ENCODE assay signal across 9 cellular contexts in the genomic region with DNA sequence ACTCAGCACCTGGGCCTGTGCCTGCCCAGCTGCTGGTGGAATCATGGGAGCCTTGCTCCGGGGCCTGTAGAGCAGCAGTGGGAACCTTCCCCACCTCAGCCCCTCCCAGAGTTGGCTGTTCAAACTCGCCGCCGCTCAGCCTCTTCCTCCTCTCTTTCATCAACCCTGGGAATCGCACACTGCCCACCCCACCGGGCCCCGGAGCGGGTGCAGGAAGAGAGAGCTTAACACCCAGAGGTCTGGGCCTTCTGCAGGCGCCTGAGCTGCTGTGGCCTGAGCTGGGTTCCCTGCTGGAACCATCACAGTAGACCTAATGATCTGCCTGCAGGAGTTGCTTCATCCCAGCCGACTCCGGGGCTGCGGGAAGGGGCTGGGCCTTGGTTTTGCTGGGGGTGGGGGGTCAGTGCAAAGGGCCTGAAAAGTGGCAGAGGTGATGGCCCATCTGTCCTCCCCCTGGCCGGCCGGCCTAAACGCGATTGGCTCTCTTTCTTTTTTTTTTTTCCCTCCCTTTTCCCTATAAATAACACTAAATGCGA.
DNase-seq lines count a peak whose midpoint lies in the region; ATAC-seq, FAIRE-seq and TF ChIP-seq lines count a peak whose summit lies in the region.
"Had no signal": no experiment of that assay in that cellular context is flagged by ENCODE, and none has a peak within 500 bp of the region (broad histone marks: within the 10 kb centered on the region; RNA-seq: fewer than 3 reads in every experiment).

No MANE protein-coding gene starts in this region.

- no peaks in the 10 kb centered on the region for H3K9me3 Mint-ChIP-seq in activated CD8-positive, alpha-beta T cell treated with anti-CD3 and anti-CD28 coated beads, Interleukin-2, amount 10 ng/mL, durations not matched to agents 7 days and 5 days (ENCODE audit: insufficient read depth)
- H3K9me3 Mint-ChIP-seq in immature natural killer cell: peaks cover 0 to 3% (median 0%) of the 10 kb centered on the region in 6 donors
- no peaks in the 10 kb centered on the region for H3K9me3 Mint-ChIP-seq in stimulated activated memory B cell treated with anti-CD40 and anti-IgM and Interleukin-4, amounts not matched to agents 10 μg/mL and 1 μg/mL and 100 μg/mL, for 72 hours

- POLR2A ChIA-PET in activated CD8-positive, alpha-beta T cell treated with anti-CD3 and anti-CD28 coated beads, Interleukin-2, amount 10 ng/mL, durations not matched to agents 7 days and 5 days (lab: Charles Lee): interaction anchor here (1.6 to 8.5 kb wide), 6 partner anchors 8 to 49 kb away, joined by 3 to 169 read pairs (median 9); no protein-coding TSS in a partner anchor

- DNase-seq in activated CD8-positive, alpha-beta T cell treated with anti-CD3 and anti-CD28 coated beads, Interleukin-2, amount 10 ng/mL, durations not matched to agents 7 days and 5 days: no peak
- DNase-seq in immature natural killer cell (no peak), NCI-H748 (lab: John Stamatoyannopoulos, UW; ENCODE audit: unreplicated experiment) (no peak), GM12892 (ENCODE audit: insufficient read length) (no peak)
- DNase-seq: hypothalamus, NCI-H82 had no signal

- CTCF ChIA-PET in activated CD8-positive, alpha-beta T cell treated with anti-CD3 and anti-CD28 coated beads, Interleukin-2, amount 10 ng/mL, durations not matched to agents 7 days and 5 days (lab: Charles Lee): interaction anchor here (1.2 to 6.4 kb wide), 12 partner anchors 9 to 123 kb away, joined by 3 to 55 read pairs (median 8); no protein-coding TSS in a partner anchor

- peak overlapping the region; percentile 56 for H3K27ac ChIP-seq in HUES6 (ENCODE audit: low read depth, low read length)

- peaks cover 3% of the 10 kb centered on the region; the same call in 1 of the 2 replicates for H3K36me3 ChIP-seq in HUES6 (ENCODE audit: control insufficient read depth, insufficient read depth, low read length)

- H3K4me3 Mint-ChIP-seq in activated CD8-positive, alpha-beta T cell treated with anti-CD3 and anti-CD28 coated beads, Interleukin-2, amount 10 ng/mL, durations not matched to agents 7 days and 5 days: peak overlapping the region; percentile 85
- peak overlapping the region; percentile 89 to 97 (median 96) for H3K4me3 Mint-ChIP-seq in immature natural killer cell
- peak overlapping the region; percentile 92 for H3K4me3 Mint-ChIP-seq in stimulated activated memory B cell treated with anti-CD40 and anti-IgM and Interleukin-4, amounts not matched to agents 10 μg/mL and 1 μg/mL and 100 μg/mL, for 72 hours

- no peak; the same call in none of the 2 replicates for TF ChIP-seq POLR2A in GM12892 (IDR thresholded peaks at IDR 0.05; ENCODE audit: low read depth, low read length)

- peaks cover 81% of the 10 kb centered on the region for H3K36me3 Mint-ChIP-seq in activated CD8-positive, alpha-beta T cell treated with anti-CD3 and anti-CD28 coated beads, Interleukin-2, amount 10 ng/mL, durations not matched to agents 7 days and 5 days (ENCODE audit: low read depth)
- H3K36me3 Mint-ChIP-seq in immature natural killer cell: peaks cover 7% of the 10 kb centered on the region in 3 donors
- H3K36me3 Mint-ChIP-seq in stimulated activated memory B cell treated with anti-CD40 and anti-IgM and Interleukin-4, amounts not matched to agents 10 μg/mL and 1 μg/mL and 100 μg/mL, for 72 hours: peaks cover 65% of the 10 kb centered on the region

- H3K4me1 Mint-ChIP-seq in activated CD8-positive, alpha-beta T cell treated with anti-CD3 and anti-CD28 coated beads, Interleukin-2, amount 10 ng/mL, durations not matched to agents 7 days and 5 days (ENCODE audit: low read depth): peaks cover 66% of the 10 kb centered on the region
- H3K4me1 Mint-ChIP-seq in immature natural killer cell: peaks cover 87 to 93% of the 10 kb centered on the region in 2 donors
- peaks cover 73% of the 10 kb centered on the region for H3K4me1 Mint-ChIP-seq in stimulated activated memory B cell treated with anti-CD40 and anti-IgM and Interleukin-4, amounts not matched to agents 10 μg/mL and 1 μg/mL and 100 μg/mL, for 72 hours

- no peaks in the 10 kb centered on the region for H3K9me3 ChIP-seq in HUES6 (ENCODE audit: control insufficient read depth, insufficient read depth, low read depth, low read length)

- peaks cover 74% of the 10 kb centered on the region for H3K4me1 ChIP-seq in HUES6 (ENCODE audit: control insufficient read depth, insufficient read depth, low read length)

- FAIRE-seq in GM12892 (lab: Jason Lieb, UNC): no peak

- no peak overlapping the region for H3K4me3 ChIP-seq in HUES6 (ENCODE audit: low read depth, low read length)

- H3K27ac Mint-ChIP-seq in activated CD8-positive, alpha-beta T cell treated with anti-CD3 and anti-CD28 coated beads, Interleukin-2, amount 10 ng/mL, durations not matched to agents 7 days and 5 days: peak overlapping the region; percentile 93
- peak overlapping the region; percentile 93 to 99 (median 98) for H3K27ac Mint-ChIP-seq in immature natural killer cell
- H3K27ac Mint-ChIP-seq in stimulated activated memory B cell treated with anti-CD40 and anti-IgM and Interleukin-4, amounts not matched to agents 10 μg/mL and 1 μg/mL and 100 μg/mL, for 72 hours: peak overlapping the region; percentile 100

- no peak for ATAC-seq in activated CD8-positive, alpha-beta T cell treated with anti-CD3 and anti-CD28 coated beads, Interleukin-2, amount 10 ng/mL, durations not matched to agents 7 days and 5 days
- no peak for ATAC-seq in stimulated activated memory B cell treated with anti-CD40 and anti-IgM and Interleukin-4, amounts not matched to agents 10 μg/mL and 1 μg/mL and 100 μg/mL, for 72 hours
- no peak for ATAC-seq in GM21576 (IDR thresholded peaks at IDR 0.05; ENCODE audit: unreplicated experiment)

- peak overlapping the region; percentile 44 for H3K9ac ChIP-seq in HUES6 (ENCODE audit: low read length)

- no peaks in the 10 kb centered on the region for H3K27me3 ChIP-seq in HUES6 (ENCODE audit: control insufficient read depth, insufficient read depth, low read length)

- no peaks in the 10 kb centered on the region for H3K27me3 Mint-ChIP-seq in activated CD8-positive, alpha-beta T cell treated with anti-CD3 and anti-CD28 coated beads, Interleukin-2, amount 10 ng/mL, durations not matched to agents 7 days and 5 days (ENCODE audit: low read depth)
- H3K27me3 Mint-ChIP-seq in immature natural killer cell (ENCODE audit: low read depth in 3 of 3): peaks cover 5 to 21% (median 15%) of the 10 kb centered on the region in 3 donors
- H3K27me3 Mint-ChIP-seq in stimulated activated memory B cell treated with anti-CD40 and anti-IgM and Interleukin-4, amounts not matched to agents 10 μg/mL and 1 μg/mL and 100 μg/mL, for 72 hours: no peaks in the 10 kb centered on the region
